8 cellular contexts compared by ENCODE assay signal in genomic region chr1:85578321-85579295, GRCh38. TPM values are rescaled to one million over a fixed set of nuclear protein-coding genes. Genes with fewer than 3 reads are reported as not detected.
A peak's percentile ranks its signal among the peaks of the same experiment; 100 is the strongest.
DNase-seq lines count a peak whose midpoint lies in the region; TF ChIP-seq lines count a peak whose summit lies in the region.

No MANE protein-coding gene starts in this region.

- peak overlapping the region; percentile 92 to 96 for H3K27ac ChIP-seq in ascending aorta
- no peak overlapping the region for H3K27ac ChIP-seq in iPS-20b (ENCODE audit: low read length)
- peak overlapping the region; percentile 100 for H3K27ac ChIP-seq in stomach smooth muscle (ENCODE audit: low read length)

- H3K4me3 ChIP-seq in HAP-1 (peak overlapping the region; percentile 55), ascending aorta (peak overlapping the region; percentile 62 to 88), iPS-20b (ENCODE audit: low read length) (peak overlapping the region; percentile 85), stomach smooth muscle (ENCODE audit: low read length in 2 of 2) (peak overlapping the region; percentile 83 to 88)

- peaks cover 30% of the 10 kb centered on the region for H3K36me3 ChIP-seq in HAP-1 (replicated peaks)
- peaks cover 30% of the 10 kb centered on the region in 2 donors for H3K36me3 ChIP-seq in ascending aorta
- H3K36me3 ChIP-seq in iPS-20b (ENCODE audit: insufficient read depth, low read depth, low read length): peaks cover 23% of the 10 kb centered on the region
- H3K36me3 ChIP-seq in stomach smooth muscle (ENCODE audit: control insufficient read depth in 2 of 2, insufficient read depth in 2 of 2, low read length in 2 of 2): peaks cover 6 to 8% of the 10 kb centered on the region in 2 donors

- peaks cover 36% of the 10 kb centered on the region for H3K4me1 ChIP-seq in HAP-1
- peaks cover 1 to 13% of the 10 kb centered on the region in 2 donors for H3K4me1 ChIP-seq in ascending aorta
- H3K4me1 ChIP-seq in iPS-20b (ENCODE audit: insufficient read depth, low read length): peaks cover 28% of the 10 kb centered on the region
- peaks cover 47% of the 10 kb centered on the region for H3K4me1 ChIP-seq in stomach smooth muscle (ENCODE audit: control insufficient read depth, insufficient read depth, low read length)

- no peak for TF ChIP-seq CTCF in ascending aorta (IDR thresholded peaks at IDR 0.05)
- no peak for TF ChIP-seq CTCF in GM10266 (IDR thresholded peaks at IDR 0.05; ENCODE audit: control insufficient read depth, insufficient read depth, low read depth, missing control alignments)

- no peaks in the 10 kb centered on the region for H3K27me3 ChIP-seq in HAP-1 (ENCODE audit: low read depth)
- H3K27me3 ChIP-seq in ascending aorta: no peaks in the 10 kb centered on the region
- H3K27me3 ChIP-seq in iPS-20b (ENCODE audit: insufficient read depth, low read length): peaks cover 44% of the 10 kb centered on the region
- H3K27me3 ChIP-seq in stomach smooth muscle (ENCODE audit: control insufficient read depth in 1 of 2, insufficient read depth in 2 of 2, low read length in 2 of 2): no peaks in the 10 kb centered on the region

- DNase-seq in HAP-1 (ENCODE audit: low spot score in 2 of 2) (peak; percentile 28 to 53), ascending aorta (ENCODE audit: low spot score in 2 of 2) (no peak), erythroblast (lab: John Stamatoyannopoulos, UW) (no peak), GM10266 (ENCODE audit: extremely low spot score) (no peak)
- DNase-seq in effector CD4-positive, alpha-beta T cell: no peak
- no peak for DNase-seq in activated CD4-positive, CD25-positive, alpha-beta regulatory T cell treated with anti-CD3 and anti-CD28 coated beads, Interleukin-2, amount 50 U/mL, for 72 hours

- TF ChIP-seq POLR2A in erythroblast (IDR thresholded peaks at IDR 0.05; ENCODE audit: low read length): no peak

- in situ Hi-C loops in HAP-1 (cut with MboI; ENCODE audit: low sequenced_read_pairs): no loop called here

- peak overlapping the region; percentile 82; the same call in 1 of the 2 replicates for H3K9ac ChIP-seq in iPS-20b (ENCODE audit: low read depth, low read length)
- H3K9ac ChIP-seq in stomach smooth muscle (ENCODE audit: low read length in 2 of 2): peak overlapping the region; percentile 94 to 99

- intact Hi-C loops in ascending aorta (cut with DNase I): loop anchor here (5.0 to 10.0 kb wide), 3 partner anchors 54 to 1071 kb away; partner anchors contain the start of genes GNG5 and SPATA1

- no peaks in the 10 kb centered on the region for H3K9me3 ChIP-seq in HAP-1
- H3K9me3 ChIP-seq in ascending aorta: no peaks in the 10 kb centered on the region
- no peaks in the 10 kb centered on the region for H3K9me3 ChIP-seq in iPS-20b (ENCODE audit: insufficient read depth, low read depth, low read length)
- no peaks in the 10 kb centered on the region for H3K9me3 ChIP-seq in stomach smooth muscle (ENCODE audit: control insufficient read depth in 2 of 2, low read length in 2 of 2)

RNA-seq across cellular contexts. Expression of gene CCN1, which starts 2.0 kb away (rescaled TPM):
- total RNA-seq in ascending aorta: 933 TPM

Comparison
In these comparisons a context has a peak if more than half of its experiments do, and no peak if none do; other contexts are left out.
1. DNase-seq: peak in HAP-1 (2 of 2); none in ascending aorta (0 of 2), erythroblast (0 of 2), GM10266 (single experiment), effector CD4-positive, alpha-beta T cell (single experiment) and activated CD4-positive, CD25-positive, alpha-beta regulatory T cell treated with anti-CD3 and anti-CD28 coated beads, Interleukin-2, amount 50 U/mL, for 72 hours (single experiment).
2. Peak in every context shown above with its lines, with median percentiles within 50 percentile points of each other: H3K4me3 ChIP-seq.